ENCODE assay signal across 15 cellular contexts in genomic region chr3:99236576-99236975, GRCh38.
DNase-seq lines count a peak whose midpoint lies in the region; ATAC-seq, FAIRE-seq and TF ChIP-seq lines count a peak whose summit lies in the region.
"Had no signal": no experiment of that assay in that cellular context is flagged by ENCODE, and none has a peak within 500 bp of the region (broad histone marks: within the 10 kb centered on the region; RNA-seq: fewer than 3 reads in every experiment).

No MANE protein-coding gene starts in this region.

- H2BK5ac ChIP-seq in IMR-90 (ENCODE audit: low read depth, low read length, poor library complexity, severe bottlenecking), result peak overlapping the region; percentile 54

- no peak overlapping the region for H3K4ac ChIP-seq in IMR-90 (ENCODE audit: low read depth, low read length)

- no peak overlapping the region for H2BK120ac ChIP-seq in IMR-90 (ENCODE audit: low read depth, low read length)

- peaks cover 15% of the 10 kb centered on the region for H3K4me1 Mint-ChIP-seq in MCF 10A (ENCODE audit: insufficient read depth, unreplicated experiment)
- H3K4me1 Mint-ChIP-seq: CD4-positive, CD25-positive, alpha-beta regulatory T cell; IgD-negative memory B cell had no signal

- H2AFZ ChIP-seq in IMR-90 (replicated peaks; ENCODE audit: low read length, poor library complexity), result no peak overlapping the region

- H3K56ac ChIP-seq in IMR-90 (ENCODE audit: extremely low read depth, insufficient read depth, low read length), result no peak overlapping the region

- H3K36me3 ChIP-seq in breast epithelium (no peaks in the 10 kb centered on the region), IMR-90 (ENCODE audit: control insufficient read depth, insufficient read depth, low read length) (no peaks in the 10 kb centered on the region), bronchial epithelial cell (ENCODE audit: control insufficient read depth, insufficient read depth, low read length) (no peaks in the 10 kb centered on the region)
- H3K36me3 ChIP-seq: BLaER1 treated with 17β-estradiol and CSF1 and Interleukin-3, amounts not matched to agents 10 nM and 100 nM had no signal

- dilution Hi-C loops in IMR-90 (cut with HindIII; ENCODE audit: low sequenced_read_pairs, unreplicated experiment), result no loop called here

- no peak overlapping the region for H3K14ac ChIP-seq in IMR-90 (replicated peaks; ENCODE audit: low read depth, low read length)

- BruUV-seq in MCF 10A (replicated peaks; lab: Mats Ljungman, UMichigan), result no TSS peak
- no TSS peak for BruUV-seq in IMR-90 (replicated peaks; lab: Mats Ljungman, UMichigan)

- H3K4me3 Mint-ChIP-seq in MCF 10A (ENCODE audit: unreplicated experiment), result no peak overlapping the region
- H3K4me3 Mint-ChIP-seq: CD4-positive, CD25-positive, alpha-beta regulatory T cell had no signal

- no peaks in the 10 kb centered on the region for H3K9me3 ChIP-seq in breast epithelium
- H3K9me3 ChIP-seq in IMR-90 (ENCODE audit: control insufficient read depth, insufficient read depth, low read length), result no peaks in the 10 kb centered on the region
- H3K9me3 ChIP-seq: BLaER1 treated with 17β-estradiol and CSF1 and Interleukin-3, amounts not matched to agents 10 nM and 100 nM had no signal

- H3K4me1 ChIP-seq in breast epithelium (no peaks in the 10 kb centered on the region), IMR-90 (ENCODE audit: control insufficient read depth, insufficient read depth, low read length) (no peaks in the 10 kb centered on the region; the same call in 1 of the 2 replicates)
- H3K4me1 ChIP-seq: BLaER1 treated with 17β-estradiol and CSF1 and Interleukin-3, amounts not matched to agents 10 nM and 100 nM had no signal

- peak overlapping the region; percentile 61 for H3K27ac Mint-ChIP-seq in MCF 10A (ENCODE audit: low read depth, unreplicated experiment)
- H3K27ac Mint-ChIP-seq: CD4-positive, CD25-positive, alpha-beta regulatory T cell; IgD-negative memory B cell had no signal

- H4K5ac ChIP-seq in IMR-90 (ENCODE audit: low read depth, low read length), result no peak overlapping the region

- no peak overlapping the region for H2BK15ac ChIP-seq in IMR-90 (ENCODE audit: low read depth, low read length)

- no peak overlapping the region for H3K4me2 ChIP-seq in IMR-90 (ENCODE audit: low read depth, low read length)
- H3K4me2 ChIP-seq: BLaER1 treated with 17β-estradiol and CSF1 and Interleukin-3, amounts not matched to agents 10 nM and 100 nM had no signal

- no peak overlapping the region for H2BK20ac ChIP-seq in IMR-90 (ENCODE audit: low read depth, low read length)

- H3K18ac ChIP-seq in IMR-90 (ENCODE audit: low read depth, low read length), result peak overlapping the region; percentile 52; the same call in 1 of the 2 replicates

- TF ChIP-seq POLR2A in breast epithelium (IDR thresholded peaks at IDR 0.05) (no peak), IMR-90 (IDR thresholded peaks at IDR 0.05; ENCODE audit: low read depth, low read length) (no peak)

- no peak overlapping the region for H2AK9ac ChIP-seq in IMR-90 (replicated peaks; ENCODE audit: low read depth, low read length, poor library complexity)

- intact Hi-C loops in MCF 10A (cut with micrococcal nuclease) (no loop called here), breast epithelium (cut with DNase I; ENCODE audit: low total_unique reads) (no loop called here), IMR-90 (cut with micrococcal nuclease) (no loop called here)

- H4K20me1 ChIP-seq in IMR-90 (ENCODE audit: insufficient read depth, low read length), result no peaks in the 10 kb centered on the region
- H4K20me1 ChIP-seq: BLaER1 treated with 17β-estradiol and CSF1 and Interleukin-3, amounts not matched to agents 10 nM and 100 nM had no signal

- H3K23ac ChIP-seq in IMR-90 (ENCODE audit: low read depth, low read length), result no peak overlapping the region

- H3K79me1 ChIP-seq in IMR-90 (ENCODE audit: low read depth in 1 of 2, low read length in 2 of 2), result no peaks in the 10 kb centered on the region

- H3K9ac ChIP-seq in IMR-90 (ENCODE audit: low read depth, low read length), result no peak overlapping the region
- H3K9ac ChIP-seq: BLaER1 treated with 17β-estradiol and CSF1 and Interleukin-3, amounts not matched to agents 10 nM and 100 nM had no signal

- POLR2A ChIA-PET in MCF 10A (lab: Yijun Ruan, JAX), result interaction anchor here (1.0 kb wide), 1 partner anchor 18 kb away, joined by 3 read pairs; no protein-coding TSS in a partner anchor
- POLR2A ChIA-PET in IMR-90 (lab: Charles Lee; ENCODE audit: unreplicated experiment), result no interaction called here

- no peak for TF ChIP-seq CTCF in MCF 10A (IDR thresholded peaks at IDR 0.05; ENCODE audit: unreplicated experiment)
- no peak for TF ChIP-seq CTCF in breast epithelium (IDR thresholded peaks at IDR 0.05)
- no peak for TF ChIP-seq CTCF in IMR-90 (conservative IDR thresholded peaks at IDR 0.05; ENCODE audit: low read depth, low read length)
- TF ChIP-seq CTCF in bronchial epithelial cell (IDR thresholded peaks at IDR 0.05; ENCODE audit: insufficient read depth, low read length, severe bottlenecking), result no peak

- CTCF ChIA-PET in MCF 10A (lab: Yijun Ruan, JAX) (no interaction called here), IMR-90 (lab: Yijun Ruan, JAX) (no interaction called here)

- H2AK5ac ChIP-seq in IMR-90 (ENCODE audit: low read depth, low read length), result no peak overlapping the region

- in situ Hi-C loops in IMR-90 (cut with MboI; ENCODE audit: low sequenced_read_pairs), result no loop called here

- peaks cover 7% of the 10 kb centered on the region for H3K9me3 Mint-ChIP-seq in MCF 10A (ENCODE audit: unreplicated experiment)

- H4K8ac ChIP-seq in IMR-90 (ENCODE audit: low read depth in 2 of 2, low read length in 2 of 2), result no peak overlapping the region

- no peaks in the 10 kb centered on the region for H3K27me3 Mint-ChIP-seq in MCF 10A (ENCODE audit: insufficient read depth, unreplicated experiment)
- H3K27me3 Mint-ChIP-seq: CD4-positive, CD25-positive, alpha-beta regulatory T cell; IgD-negative memory B cell had no signal

- H3K27ac ChIP-seq in breast epithelium, result no peak overlapping the region
- H3K27ac ChIP-seq in IMR-90 (ENCODE audit: insufficient read depth, low read length), result no peak overlapping the region
- H3K27ac ChIP-seq: BLaER1 treated with 17β-estradiol and CSF1 and Interleukin-3, amounts not matched to agents 10 nM and 100 nM had no signal

- ATAC-seq in IMR-90 (ENCODE audit: low read depth) (no peak), GM21423 (IDR thresholded peaks at IDR 0.05; ENCODE audit: unreplicated experiment) (no peak), GM19467 (IDR thresholded peaks at IDR 0.05; ENCODE audit: unreplicated experiment) (no peak)
- ATAC-seq: GM12878 had no signal

- no peaks in the 10 kb centered on the region for H3K9me1 ChIP-seq in IMR-90 (ENCODE audit: insufficient read depth, low read length)

- H3K36me3 Mint-ChIP-seq in MCF 10A (ENCODE audit: insufficient read depth, unreplicated experiment), result no peaks in the 10 kb centered on the region
- H3K36me3 Mint-ChIP-seq: CD4-positive, CD25-positive, alpha-beta regulatory T cell; IgD-negative memory B cell had no signal

- no peak for DNase-seq in MCF 10A (ENCODE audit: unreplicated experiment)
- DNase-seq in breast epithelium (ENCODE audit: low spot score in 2 of 2), result no peak
- DNase-seq in IMR-90, result peak; percentile 25
- DNase-seq in bronchial epithelial cell (ENCODE audit: low read depth), result peak; percentile 8
- DNase-seq in foreskin melanocyte, result no peak
- DNase-seq in NCI-H82 treated with DMSO at 0.1 percent for 48 hours (lab: John Stamatoyannopoulos, UW; ENCODE audit: unreplicated experiment), result no peak
- DNase-seq: 8988T; CD4-positive, CD25-positive, alpha-beta regulatory T cell; DMS53; H7 had no signal

- H3K4me3 ChIP-seq in breast epithelium (no peak overlapping the region), IMR-90 (ENCODE audit: insufficient read depth, low read depth, low read length) (no peak overlapping the region), bronchial epithelial cell (ENCODE audit: low read depth, low read length) (no peak overlapping the region)
- H3K4me3 ChIP-seq: BLaER1 treated with 17β-estradiol and CSF1 and Interleukin-3, amounts not matched to agents 10 nM and 100 nM; GM12878 had no signal

- no peak for TF ChIP-seq RAD21 in IMR-90 (IDR thresholded peaks at IDR 0.05; ENCODE audit: low read length)

- H4K91ac ChIP-seq in IMR-90 (ENCODE audit: insufficient read depth, low read depth, low read length), result no peak overlapping the region

- H3K27me3 ChIP-seq in breast epithelium (no peaks in the 10 kb centered on the region), IMR-90 (ENCODE audit: control insufficient read depth, insufficient read depth, low read length) (no peaks in the 10 kb centered on the region), bronchial epithelial cell (ENCODE audit: control insufficient read depth, insufficient read depth, low read length) (no peaks in the 10 kb centered on the region)
- H3K27me3 ChIP-seq: BLaER1 treated with 17β-estradiol and CSF1 and Interleukin-3, amounts not matched to agents 10 nM and 100 nM had no signal

- no peak for FAIRE-seq in bronchial epithelial cell (lab: Jason Lieb, UNC)
- FAIRE-seq: GM12878 had no signal

TF ChIP-seq in IMR-90, 13 proteins besides CTCF, POLR2A, EP300 and RAD21 (continues in another document):
- TF ChIP-seq CEBPB (IDR thresholded peaks at IDR 0.05; ENCODE audit: low read depth, low read length) (no peak), USF2 (IDR thresholded peaks at IDR 0.05; ENCODE audit: low read depth, low read length) (no peak), CHD1 (IDR thresholded peaks at IDR 0.05; ENCODE audit: low read depth, low read length) (no peak), NFE2L2 (IDR thresholded peaks at IDR 0.05; ENCODE audit: low read depth, low read length) (no peak), BHLHE40 (IDR thresholded peaks at IDR 0.05; ENCODE audit: low read depth, low read length) (no peak), SMC3 (IDR thresholded peaks at IDR 0.05; ENCODE audit: low read depth, low read length) (no peak), MAFK (IDR thresholded peaks at IDR 0.05; ENCODE audit: low read depth, low read length) (no peak), ELK1 (IDR thresholded peaks at IDR 0.05; ENCODE audit: borderline replicate concordance, low read depth, low read length) (no peak)

Comparison
In these comparisons a context has a peak if more than half of its experiments do, and no peak if none do; other contexts are left out.
1. DNase-seq: peak in IMR-90 (single experiment) and bronchial epithelial cell (single experiment); none in MCF 10A (single experiment), breast epithelium (0 of 2), foreskin melanocyte (single experiment) and NCI-H82 treated with DMSO at 0.1 percent for 48 hours (single experiment).